In genomic region chr19:34404109-34404909, GRCh38 we compare ENCODE assay signal across 8 cellular contexts. TPM values are rescaled to one million over a fixed set of nuclear protein-coding genes. Genes with fewer than 3 reads are reported as not detected.
DNase-seq lines count a peak whose midpoint lies in the region; ATAC-seq and TF ChIP-seq lines count a peak whose summit lies in the region.

TSS of gene PDCD2L (plus strand) at chr19:34404399. CDS start at chr19:34404431, 32 bp downstream.

- ATAC-seq in HG02884 (IDR thresholded peaks at IDR 0.05; ENCODE audit: unreplicated experiment), result peak; percentile 73

- H3K27ac ChIP-seq in right atrium auricular region (peak within 1 kb of the TSS; percentile 49 to 63), uterus (peak within 1 kb of the TSS; percentile 39 to 67)

- H3K9me3 ChIP-seq in right atrium auricular region (no peaks in the 10 kb centered on the region), uterus (no peaks in the 10 kb centered on the region)

- in situ Hi-C loops in GM13976 (cut with MboI; ENCODE audit: low sequenced_read_pairs, unreplicated experiment), result no loop called here

- peak; percentile 2 for TF ChIP-seq CTCF in GM13976 (IDR thresholded peaks at IDR 0.05; ENCODE audit: borderline replicate concordance, control extremely low read depth, extremely low read depth, insufficient read depth, missing control alignments)
- no peak for TF ChIP-seq CTCF in right atrium auricular region (IDR thresholded peaks at IDR 0.05)
- no peak for TF ChIP-seq CTCF in uterus (IDR thresholded peaks at IDR 0.05)

- no peaks in the 10 kb centered on the region for H3K27me3 ChIP-seq in right atrium auricular region
- no peaks in the 10 kb centered on the region for H3K27me3 ChIP-seq in uterus

- H3K4me3 ChIP-seq in right atrium auricular region (peak within 1 kb of the TSS; percentile 85), uterus (peak within 1 kb of the TSS; percentile 61 to 85)

- H3K4me1 ChIP-seq in right atrium auricular region (peaks cover 0 to 7% of the 10 kb centered on the region in 2 donors), uterus (no peaks in the 10 kb centered on the region)

- TF ChIP-seq POLR2A in uterus (IDR thresholded peaks at IDR 0.05), result peak in 1 of 2 donors; percentile 64

- intact Hi-C loops in T-helper 1 cell treated with Interleukin-12 subunit alpha and Interleukin-12 subunit beta and Interleukin-4 antibody, amounts not matched to agents 30 ng/mL and 1 ng/mL, for 36 hours (cut with micrococcal nuclease), result loop anchor here (1.0 kb wide), 4 partner anchors 24 to 150 kb away; partner anchors contain the start of genes GARRE1, GPI and UBA2
- intact Hi-C loops in uterus (cut with DNase I; ENCODE audit: low total_unique reads), result no loop called here

- H3K36me3 ChIP-seq in right atrium auricular region (peaks cover 20% of the 10 kb centered on the region), uterus (no peaks in the 10 kb centered on the region)

- DNase-seq in GM13976 (ENCODE audit: low spot score), result peak; percentile 96
- peak; percentile 86 for DNase-seq in NCI-H1694 (lab: John Stamatoyannopoulos, UW)
- DNase-seq in amniotic stem cell (lab: John Stamatoyannopoulos, UW), result peak; percentile 70
- peak; percentile 88 for DNase-seq in right atrium auricular region (ENCODE audit: low spot score)
- peak; percentile 59 for DNase-seq in pulmonary artery endothelial cell (ENCODE audit: low read depth, low spot score)
- peak; percentile 90 to 92 for DNase-seq in uterus

RNA-seq across cellular contexts. Expression of gene PDCD2L, which starts in this region (rescaled TPM):
- 14.2 and 15.0 TPM in 2 replicates for total RNA-seq in T-helper 1 cell treated with Interleukin-12 subunit alpha and Interleukin-12 subunit beta and Interleukin-4 antibody, amounts not matched to agents 30 ng/mL and 1 ng/mL, for 36 hours
- total RNA-seq in right atrium auricular region (10 to 100 TPM in 1 of 2 donors, 1 to 10 TPM in 1; 9.5 to 14.0 TPM), pulmonary artery endothelial cell (19.7 and 20.6 TPM in 2 replicates), uterus (10 to 100 TPM; 11.1 to 24.8 (median 17.3) TPM)

Comparison
In these comparisons a context has a peak if more than half of its experiments do, and no peak if none do; other contexts are left out.
1. Peak in every context shown above with its lines: DNase-seq, ATAC-seq, H3K4me3 ChIP-seq and H3K27ac ChIP-seq.